Comparison of ENCODE assay signal across 8 cellular contexts in the genomic region with DNA sequence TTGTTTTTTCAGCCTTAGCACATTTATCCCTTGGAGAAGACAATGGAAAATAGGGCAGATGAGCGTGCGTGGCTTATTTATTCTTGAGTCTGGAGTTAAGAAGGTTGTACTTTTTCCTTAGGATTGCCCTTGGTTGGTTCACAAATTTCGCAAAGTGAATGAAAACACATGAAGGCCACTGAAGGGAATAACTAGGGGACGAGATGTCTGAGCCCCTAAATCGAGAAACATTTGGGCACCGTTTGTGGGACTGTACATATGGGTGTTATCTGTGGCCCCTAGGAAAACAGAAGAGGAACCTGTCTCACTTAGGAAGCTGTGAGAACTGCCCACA. TPM values are rescaled to one million over a fixed set of nuclear protein-coding genes. Genes with fewer than 3 reads are reported as not detected.
DNase-seq lines count a peak whose midpoint lies in the region; ATAC-seq, FAIRE-seq and TF ChIP-seq lines count a peak whose summit lies in the region.

No MANE protein-coding gene starts in this region.

- intact Hi-C loops in HepG2 (cut with micrococcal nuclease; ENCODE audit: unreplicated experiment) (loop anchor here (5.0 kb wide), 2 partner anchors 61 to 146 kb away; no protein-coding TSS in a partner anchor), right lobe of liver (cut with DNase I) (no loop called here), kidney (cut with DNase I) (no loop called here), vagina (cut with DNase I) (loop anchor here (5.0 kb wide), 1 partner anchor 39 kb away; no protein-coding TSS in a partner anchor)

- TF ChIP-seq RAD21 in HepG2 (CRISPR knock-in tag; IDR thresholded peaks at IDR 0.05) = no peak

- 49% methylated on average over 6 of the region's 6 CpGs for WGBS in HepG2 (ENCODE audit: low lambda C conversion rate)
- 52% methylated on average over 6 of the region's 6 CpGs for WGBS in right lobe of liver (ENCODE audit: insufficient coverage, low coverage, low lambda C conversion rate, missing lambda C conversion rate)

- H3K9ac ChIP-seq in HepG2 (ENCODE audit: insufficient read depth, low read depth, low read length) (peak overlapping the region; percentile 82), kidney (ENCODE audit: low read length in 2 of 2) (no peak overlapping the region)

- H3K27ac Mint-ChIP-seq in activated T-helper 17 cell treated with anti-CD3 and anti-CD28 coated beads, Interleukin-2, amount 50 U/mL, for 72 hours = peak overlapping the region; percentile 98

- TF ChIP-seq POLR2A in HepG2 (IDR thresholded peaks at IDR 0.05; ENCODE audit: insufficient read depth in 1 of 2, low read depth in 2 of 2, low read length in 2 of 2) = no peak
- TF ChIP-seq POLR2A in right lobe of liver (IDR thresholded peaks at IDR 0.05) = no peak
- no peak for TF ChIP-seq POLR2A in vagina (IDR thresholded peaks at IDR 0.05)

- no peaks in the 10 kb centered on the region for H4K20me1 ChIP-seq in HepG2 (ENCODE audit: insufficient read depth, low read length)

- peak overlapping the region; percentile 95 for H3K4me3 Mint-ChIP-seq in activated T-helper 17 cell treated with anti-CD3 and anti-CD28 coated beads, Interleukin-2, amount 50 U/mL, for 72 hours

- no peak for ATAC-seq in HepG2
- ATAC-seq in right lobe of liver = no peak
- ATAC-seq in activated T-helper 17 cell treated with anti-CD3 and anti-CD28 coated beads, Interleukin-2, amount 50 U/mL, for 72 hours (replicated peaks) = no peak
- ATAC-seq in GM19463 (IDR thresholded peaks at IDR 0.05; ENCODE audit: unreplicated experiment) = no peak

- H3K79me2 ChIP-seq in HepG2 (ENCODE audit: insufficient read depth, low read length) = no peaks in the 10 kb centered on the region

- H3K4me1 Mint-ChIP-seq in activated T-helper 17 cell treated with anti-CD3 and anti-CD28 coated beads, Interleukin-2, amount 50 U/mL, for 72 hours = peaks cover 24% of the 10 kb centered on the region

- POLR2A ChIA-PET in HepG2 (lab: Yijun Ruan, JAX) = interaction anchor here (1.0 kb wide), 2 partner anchors 19 to 48 kb away, joined by 3 to 4 read pairs; partner anchors contain the start of gene TRIM27

- FAIRE-seq in HepG2 (lab: Jason Lieb, UNC) (no peak), kidney (lab: Jason Lieb, UNC) (no peak)

- H3K27ac ChIP-seq in HepG2 (ENCODE audit: extremely low read length, insufficient read depth, low read length) (peak overlapping the region; percentile 26), right lobe of liver (no peak overlapping the region), kidney (ENCODE audit: low read depth in 2 of 2, low read length in 2 of 2) (no peak overlapping the region), vagina (no peak overlapping the region)

- CTCF ChIA-PET in HepG2 (lab: Yijun Ruan, JAX; ENCODE audit: low intra/inter-chr PET ratio, low total read pairs) = no interaction called here

- in situ Hi-C loops in HepG2 (cut with HindIII; ENCODE audit: extremely low pct_ligation_motif_present, low pct_unique_long_range_greater_than_20kb) = loop anchor here (5.0 kb wide), 2 partner anchors 39 to 74 kb away; no protein-coding TSS in a partner anchor

- H3K27me3 ChIP-seq in HepG2 (ENCODE audit: control insufficient read depth in 1 of 2, insufficient read depth in 2 of 2, low read length in 2 of 2) (peaks cover 0 to 7% of the 10 kb centered on the region in 2 experiments; a peak in 1 of 5 replicates), right lobe of liver (no peaks in the 10 kb centered on the region), vagina (no peaks in the 10 kb centered on the region)

- H3K4me3 ChIP-seq in HepG2 (replicated peaks in 1 of 3; ENCODE audit: insufficient read depth in 1 of 3, low read depth in 2 of 3, low read length in 3 of 3) (peak overlapping the region; percentile 85 to 92 (median 87)), right lobe of liver (peak overlapping the region in 1 of 3 donors; percentile 57), kidney (ENCODE audit: low read length in 2 of 2) (peak overlapping the region; percentile 64 to 88), vagina (peak overlapping the region; percentile 46 to 55)

- no peak for DNase-seq in HepG2 (ENCODE audit: low spot score)
- no peak for DNase-seq in right lobe of liver
- no peak for DNase-seq in kidney
- DNase-seq in vagina (ENCODE audit: extremely low spot score in 2 of 2) = no peak
- DNase-seq in midbrain (lab: John Stamatoyannopoulos, UW) = no peak
- DNase-seq in cerebellar nuclear complex (lab: John Stamatoyannopoulos, UW) = no peak

- peaks cover 31% of the 10 kb centered on the region for H3K36me3 Mint-ChIP-seq in activated T-helper 17 cell treated with anti-CD3 and anti-CD28 coated beads, Interleukin-2, amount 50 U/mL, for 72 hours (ENCODE audit: low read depth)

- H3K9me3 ChIP-seq in HepG2 (ENCODE audit: low read length) (no peaks in the 10 kb centered on the region), right lobe of liver (no peaks in the 10 kb centered on the region), kidney (ENCODE audit: control insufficient read depth in 1 of 2, low read length in 2 of 2) (no peaks in the 10 kb centered on the region), vagina (no peaks in the 10 kb centered on the region)

- no peaks in the 10 kb centered on the region for H3K27me3 Mint-ChIP-seq in activated T-helper 17 cell treated with anti-CD3 and anti-CD28 coated beads, Interleukin-2, amount 50 U/mL, for 72 hours

- no peaks in the 10 kb centered on the region for H3K36me3 ChIP-seq in HepG2 (replicated peaks in 1 of 2; ENCODE audit: control insufficient read depth in 1 of 2, insufficient read depth in 2 of 2, low read length in 2 of 2)
- H3K36me3 ChIP-seq in right lobe of liver = no peaks in the 10 kb centered on the region
- no peaks in the 10 kb centered on the region for H3K36me3 ChIP-seq in kidney (ENCODE audit: control insufficient read depth in 1 of 2, insufficient read depth in 2 of 2, low read length in 2 of 2)
- H3K36me3 ChIP-seq in vagina = no peaks in the 10 kb centered on the region

- H3K9me3 Mint-ChIP-seq in activated T-helper 17 cell treated with anti-CD3 and anti-CD28 coated beads, Interleukin-2, amount 50 U/mL, for 72 hours = no peaks in the 10 kb centered on the region

- H3K4me1 ChIP-seq in HepG2 (ENCODE audit: insufficient read depth, low read length) = peaks cover 65% of the 10 kb centered on the region
- peaks cover 0 to 25% (median 0%) of the 10 kb centered on the region in 4 donors for H3K4me1 ChIP-seq in right lobe of liver
- H3K4me1 ChIP-seq in kidney (ENCODE audit: control insufficient read depth in 1 of 2, insufficient read depth in 1 of 2, low read depth in 1 of 2, low read length in 2 of 2) = peaks cover 10 to 11% of the 10 kb centered on the region in 2 donors
- H3K4me1 ChIP-seq in vagina = peaks cover 19% of the 10 kb centered on the region

- TF ChIP-seq EP300 in HepG2 (IDR thresholded peaks at IDR 0.05; ENCODE audit: low read depth in 2 of 2, low read length in 2 of 2) (no peak), HepG2 (CRISPR knock-in tag; IDR thresholded peaks at IDR 0.05; ENCODE audit: borderline replicate concordance) (no peak)

- BruUV-seq in HepG2 (replicated peaks; lab: Mats Ljungman, UMichigan) = no TSS peak

- peak overlapping the region; percentile 70 for H2AFZ ChIP-seq in HepG2 (ENCODE audit: low read length)

- H3K4me2 ChIP-seq in HepG2 (ENCODE audit: low read depth, low read length) = peak overlapping the region; percentile 82

- no peak for TF ChIP-seq CTCF in HepG2 (CRISPR knock-in tag; IDR thresholded peaks at IDR 0.05)
- TF ChIP-seq CTCF in right lobe of liver (IDR thresholded peaks at IDR 0.05) = no peak
- TF ChIP-seq CTCF in kidney (IDR thresholded peaks at IDR 0.05; ENCODE audit: borderline replicate concordance, extremely low read depth, insufficient read depth) = no peak
- no peak for TF ChIP-seq CTCF in vagina (IDR thresholded peaks at IDR 0.05)

TF ChIP-seq in HepG2, 621 proteins besides CTCF, POLR2A, EP300 and RAD21 (continues in another document):
- TF ChIP-seq ZBTB8A (CRISPR knock-in tag; IDR thresholded peaks at IDR 0.05; ENCODE audit: borderline replicate concordance, low read depth) (0 out of 2 replicates have a peak, but pooled peaks have one; percentile 45), GPN1 (CRISPR knock-in tag; IDR thresholded peaks at IDR 0.05; ENCODE audit: borderline replicate concordance) (no peak)

RNA-seq across cellular contexts. Expression of gene TRIM27, which starts 19.4 kb away (rescaled TPM):
- 79.0 and 88.6 TPM in 2 replicates for total RNA-seq in HepG2 (2016; rRNA removed; fragmentation: Illumina TruSeq; extraction: Trizol)
- total RNA-seq in HepG2 (2016; cell fraction: cytosol; rRNA removed; fragmentation: Illumina TruSeq; extraction: Trizol; ENCODE audit: low read depth) = 14.2 and 14.7 TPM in 2 replicates
- total RNA-seq in HepG2 (2016; cell fraction: insoluble cytoplasmic fraction; rRNA removed; fragmentation: Illumina TruSeq; extraction: Trizol) = 82.1 and 84.2 TPM in 2 replicates
- 35.6 and 36.2 TPM in 2 replicates for total RNA-seq in HepG2 (2016; cell fraction: membrane; rRNA removed; fragmentation: Illumina TruSeq; extraction: Trizol)
- total RNA-seq in HepG2 (2016; cell fraction: nucleus; rRNA removed; fragmentation: Illumina TruSeq; extraction: Trizol) = 86.3 and 102 TPM in 2 replicates
- polyA plus RNA-seq in HepG2 (2011; rRNA removed) = 108 and 112 TPM in 2 replicates
- polyA plus RNA-seq in HepG2 (2011; cell fraction: cytosol; rRNA removed) = 79.8 and 88.4 TPM in 2 replicates
- 158 and 172 TPM in 2 replicates for polyA plus RNA-seq in HepG2 (2011; cell fraction: nucleus; rRNA removed)
- polyA plus RNA-seq in HepG2 (2012) = 57.6 and 68.7 TPM in 2 replicates
- polyA plus RNA-seq in HepG2 (2016; cell fraction: cytosol; fragmentation: Illumina TruSeq; extraction: Trizol; ENCODE audit: low read depth) = 6.2 and 6.6 TPM in 2 replicates
- polyA plus RNA-seq in HepG2 (2016; cell fraction: insoluble cytoplasmic fraction; fragmentation: Illumina TruSeq; extraction: Trizol; ENCODE audit: low read depth) = 74.5 and 78.1 TPM in 2 replicates
- 14.8 and 17.7 TPM in 2 replicates for polyA plus RNA-seq in HepG2 (2016; cell fraction: membrane; fragmentation: Illumina TruSeq; extraction: Trizol; ENCODE audit: low read depth)
- 88.3 and 97.6 TPM in 2 replicates for polyA plus RNA-seq in HepG2 (2016; cell fraction: nucleus; fragmentation: Illumina TruSeq; extraction: Trizol; ENCODE audit: insufficient read depth, low read depth)
- 155 and 156 TPM in 2 replicates for polyA minus RNA-seq in HepG2 (2011; rRNA and poly(A)+ RNA removed; ENCODE audit: low replicate concordance)
- polyA minus RNA-seq in HepG2 (2011; cell fraction: cytosol; rRNA and poly(A)+ RNA removed) = 47.8 and 51.6 TPM in 2 replicates
- polyA minus RNA-seq in HepG2 (2011; cell fraction: nucleus; rRNA and poly(A)+ RNA removed) = 183 and 209 TPM in 2 replicates
- 10 to 100 TPM; 31.5 to 54.8 (median 36.7) TPM for total RNA-seq in right lobe of liver
- 10 to 100 TPM; 34.4 to 51.2 TPM for total RNA-seq in activated T-helper 17 cell treated with anti-CD3 and anti-CD28 coated beads, Interleukin-2, amount 50 U/mL, for 72 hours
- total RNA-seq in kidney = 47.7 TPM
- 33.9 TPM for polyA plus RNA-seq in kidney (ENCODE audit: insufficient read depth, low read depth, low replicate concordance)
- total RNA-seq in vagina = 58.4 TPM

Comparison
In these comparisons a context has a peak if more than half of its experiments do, and no peak if none do; other contexts are left out.
1. intact Hi-C loops: an anchor here in HepG2 (5.0 kb wide) and vagina (5.0 kb wide); none called in right lobe of liver and kidney.